ENCODE assay signal across 10 cellular contexts in genomic region chr6:34672657-34673043, GRCh38. TPM values are rescaled to one million over a fixed set of nuclear protein-coding genes. Genes with fewer than 3 reads are reported as not detected.
DNase-seq lines count a peak whose midpoint lies in the region; ATAC-seq, FAIRE-seq and TF ChIP-seq lines count a peak whose summit lies in the region.
"Had no signal": no experiment of that assay in that cellular context is flagged by ENCODE, and none has a peak within 500 bp of the region (broad histone marks: within the 10 kb centered on the region; RNA-seq: fewer than 3 reads in every experiment).

No MANE protein-coding gene starts in this region.

- H3K4me2 ChIP-seq in GM12878 (ENCODE audit: control insufficient read depth, insufficient read depth), result peak overlapping the region; percentile 67

- SMC1A ChIA-PET in GM12878 (lab: Charles Lee; ENCODE audit: uncharacterized antibody, unreplicated experiment), result interaction anchor here (1.0 to 16.2 kb wide), 12 partner anchors 8 to 216 kb away, joined by 3 to 213 read pairs (median 12); partner anchors contain the start of genes ANKS1A, ILRUN and TAF11

- H3K27me3 Mint-ChIP-seq in CD8-positive, alpha-beta memory T cell, result peaks cover 0 to 3% of the 10 kb centered on the region in 2 donors
- H3K27me3 Mint-ChIP-seq in natural killer cell treated with Interleukin-12 subunit alpha and Interleukin-12 subunit beta and Interleukin-15 and Interleukin-18, amount 100 ng/mL, for 72 hours, result no peaks in the 10 kb centered on the region
- no peaks in the 10 kb centered on the region for H3K27me3 Mint-ChIP-seq in WTC11 (ENCODE audit: low read depth)

- H3K36me3 ChIP-seq in CD8-positive, alpha-beta memory T cell (ENCODE audit: insufficient read depth, low read length), result no peaks in the 10 kb centered on the region
- H3K36me3 ChIP-seq in HUES6 (ENCODE audit: control insufficient read depth, insufficient read depth, low read length) (no peaks in the 10 kb centered on the region), GM12878 (ENCODE audit: control insufficient read depth in 2 of 2, insufficient read depth in 2 of 2, low read length in 1 of 2) (no peaks in the 10 kb centered on the region; a peak in 2 of 4 replicates)
- H3K36me3 ChIP-seq: MG63 had no signal

- no peaks in the 10 kb centered on the region for H3K27me3 ChIP-seq in CD8-positive, alpha-beta memory T cell (ENCODE audit: insufficient read depth, low read length, poor library complexity, severe bottlenecking)
- H3K27me3 ChIP-seq in HUES6 (ENCODE audit: control insufficient read depth, insufficient read depth, low read length), result no peaks in the 10 kb centered on the region
- H3K27me3 ChIP-seq in GM12878 (replicated peaks in 1 of 2; ENCODE audit: control insufficient read depth in 2 of 2, insufficient read depth in 2 of 2, low read length in 1 of 2), result no peaks in the 10 kb centered on the region
- H3K27me3 ChIP-seq: MG63 had no signal

- no peak for FAIRE-seq in GM12878 (lab: Jason Lieb, UNC)

- RAD21 ChIA-PET in GM12878 (lab: Charles Lee; ENCODE audit: unreplicated experiment), result interaction anchor here (0.7 to 7.2 kb wide), 17 partner anchors 8 to 590 kb away, joined by 3 to 183 read pairs (median 8); partner anchors contain the start of genes ANKS1A, ILRUN, SNRPC and TAF11

- ATAC-seq in GM12878 (peak; percentile 11), WTC11 (no peak)
- ATAC-seq in natural killer cell treated with Interleukin-12 subunit alpha and Interleukin-12 subunit beta and Interleukin-15 and Interleukin-18, amount 100 ng/mL, for 72 hours, result no peak

- H3K9ac ChIP-seq in HUES6 (ENCODE audit: low read length), result no peak overlapping the region
- peak overlapping the region; percentile 68 for H3K9ac ChIP-seq in GM12878 (ENCODE audit: control insufficient read depth, insufficient read depth, low read length)

- no peak for DNase-seq in CD8-positive, alpha-beta memory T cell
- DNase-seq in GM12878 (ENCODE audit: low read depth, low spot score), result no peak
- DNase-seq in natural killer cell treated with Interleukin-12 subunit alpha and Interleukin-12 subunit beta and Interleukin-15 and Interleukin-18, amount 100 ng/mL, for 72 hours (ENCODE audit: low spot score), result no peak
- DNase-seq in HCEC 1CT, result no peak
- DNase-seq in WTC11 (ENCODE audit: low spot score), result no peak
- no peak for DNase-seq in amniotic stem cell (lab: John Stamatoyannopoulos, UW)
- DNase-seq: amygdala, DND-41, MG63 had no signal

- H3K4me3 ChIP-seq in CD8-positive, alpha-beta memory T cell (ENCODE audit: low read length), result peak overlapping the region; percentile 38
- H3K4me3 ChIP-seq in HUES6 (ENCODE audit: low read depth, low read length), result no peak overlapping the region
- H3K4me3 ChIP-seq in GM12878, result peak overlapping the region; percentile 20
- H3K4me3 ChIP-seq: MG63 had no signal

- CTCF ChIA-PET in CD8-positive, alpha-beta memory T cell (lab: Charles Lee), result interaction anchor here (1.3 to 4.8 kb wide), 3 partner anchors 15 to 213 kb away, joined by 3 to 20 read pairs (median 8); partner anchors contain the start of gene ILRUN
- CTCF ChIA-PET in GM12878 (lab: Yijun Ruan, JAX) (interaction anchor here (0.7 to 4.5 kb wide), 9 partner anchors 9 to 118 kb away, joined by 3 to 56 read pairs (median 5); no protein-coding TSS in a partner anchor), WTC11 (lab: Charles Lee) (interaction anchor here (0.9 kb wide), 1 partner anchor 15 kb away, joined by 3 read pairs; no protein-coding TSS in a partner anchor)

- TF ChIP-seq CTCF in GM12878 (IDR thresholded peaks at IDR 0.05 in 2 of 3, conservative IDR thresholded peaks at IDR 0.05 in 1 of 3; ENCODE audit: control insufficient read depth in 2 of 3, extremely low read depth in 1 of 3, insufficient read depth in 1 of 3, low read depth in 3 of 3, low read length in 3 of 3), result no peak
- TF ChIP-seq CTCF in WTC11 (IDR thresholded peaks at IDR 0.05), result no peak

- TF ChIP-seq RAD21 in GM12878 (IDR thresholded peaks at IDR 0.05; ENCODE audit: insufficient read depth, low read depth, low read length), result no peak

- peaks cover 0 to 2% (median 0%) of the 10 kb centered on the region in 5 donors for H3K9me3 Mint-ChIP-seq in CD8-positive, alpha-beta memory T cell
- no peaks in the 10 kb centered on the region for H3K9me3 Mint-ChIP-seq in natural killer cell treated with Interleukin-12 subunit alpha and Interleukin-12 subunit beta and Interleukin-15 and Interleukin-18, amount 100 ng/mL, for 72 hours
- no peaks in the 10 kb centered on the region for H3K9me3 Mint-ChIP-seq in WTC11

- POLR2A ChIA-PET in CD8-positive, alpha-beta memory T cell (lab: Charles Lee), result interaction anchor here (1.7 to 4.8 kb wide), 2 partner anchors 16 to 24 kb away, joined by 7 to 29 read pairs; partner anchors contain the start of gene ILRUN
- POLR2A ChIA-PET in GM12878 (lab: Charles Lee) (interaction anchor here (0.6 to 14.8 kb wide), 12 partner anchors 9 to 1360 kb away, joined by 3 to 329 read pairs (median 6); partner anchors contain the start of genes BLTP3A, ILRUN and SNRPC), WTC11 (lab: Charles Lee) (no interaction called here)

- peaks cover 0 to 6% (median 2%) of the 10 kb centered on the region in 3 donors for H3K36me3 Mint-ChIP-seq in CD8-positive, alpha-beta memory T cell
- H3K36me3 Mint-ChIP-seq in natural killer cell treated with Interleukin-12 subunit alpha and Interleukin-12 subunit beta and Interleukin-15 and Interleukin-18, amount 100 ng/mL, for 72 hours, result no peaks in the 10 kb centered on the region
- H3K36me3 Mint-ChIP-seq in WTC11, result no peaks in the 10 kb centered on the region

- peaks cover 97% of the 10 kb centered on the region for H3K79me2 ChIP-seq in GM12878 (ENCODE audit: control insufficient read depth, insufficient read depth, low read length)

- H4K20me1 ChIP-seq in GM12878 (ENCODE audit: control insufficient read depth, insufficient read depth), result no peaks in the 10 kb centered on the region

- TF ChIP-seq EP300 in GM12878 (IDR thresholded peaks at IDR 0.05; ENCODE audit: borderline replicate concordance in 1 of 2, control insufficient read depth in 1 of 2, low read depth in 2 of 2, low read length in 2 of 2), result no peak

- peaks cover 62 to 79% (median 75%) of the 10 kb centered on the region in 3 donors for H3K4me1 Mint-ChIP-seq in CD8-positive, alpha-beta memory T cell
- H3K4me1 Mint-ChIP-seq in natural killer cell treated with Interleukin-12 subunit alpha and Interleukin-12 subunit beta and Interleukin-15 and Interleukin-18, amount 100 ng/mL, for 72 hours (ENCODE audit: low read depth in 2 of 2), result peaks cover 38 to 59% of the 10 kb centered on the region in 2 donors
- peaks cover 4% of the 10 kb centered on the region; the same call in 1 of the 2 replicates for H3K4me1 Mint-ChIP-seq in WTC11

- H3K27ac Mint-ChIP-seq in CD8-positive, alpha-beta memory T cell, result peak overlapping the region; percentile 89 to 99 (median 96)
- H3K27ac Mint-ChIP-seq in natural killer cell treated with Interleukin-12 subunit alpha and Interleukin-12 subunit beta and Interleukin-15 and Interleukin-18, amount 100 ng/mL, for 72 hours, result peak overlapping the region; percentile 78 to 92
- H3K27ac Mint-ChIP-seq in WTC11, result no peak overlapping the region; the same call in 1 of the 2 replicates

- peak overlapping the region; percentile 70 to 90 (median 82) for H3K4me3 Mint-ChIP-seq in CD8-positive, alpha-beta memory T cell
- peak overlapping the region; percentile 78 for H3K4me3 Mint-ChIP-seq in natural killer cell treated with Interleukin-12 subunit alpha and Interleukin-12 subunit beta and Interleukin-15 and Interleukin-18, amount 100 ng/mL, for 72 hours
- no peak overlapping the region for H3K4me3 Mint-ChIP-seq in WTC11

- intact Hi-C loops in GM12878 (cut with micrococcal nuclease; ENCODE audit: unreplicated experiment), result loop anchor here (1.0 to 5.0 kb wide), 4 partner anchors 10 to 120 kb away; partner anchors contain the start of genes BLTP3A and SNRPC

- peak overlapping the region; percentile 58 for H3K27ac ChIP-seq in CD8-positive, alpha-beta memory T cell (ENCODE audit: low read depth, low read length)
- H3K27ac ChIP-seq in HUES6 (ENCODE audit: low read depth, low read length) (peak overlapping the region; percentile 41; the same call in 1 of the 2 replicates), GM12878 (ENCODE audit: control insufficient read depth, insufficient read depth) (peak overlapping the region; percentile 92)

- WGBS in GM12878 (ENCODE audit: insufficient coverage, insufficient replicate concordance, low lambda C conversion rate, missing lambda C conversion rate), result 2% methylated on average over 3 of the region's 3 CpGs

- no peak for TF ChIP-seq POLR2A in GM12878 (IDR thresholded peaks at IDR 0.05; ENCODE audit: low read depth, low read length)

- no TSS peak for BruUV-seq in GM12878 (replicated peaks; lab: Mats Ljungman, UMichigan)

- H3K9me3 ChIP-seq in CD8-positive, alpha-beta memory T cell (ENCODE audit: low read length), result no peaks in the 10 kb centered on the region
- H3K9me3 ChIP-seq in HUES6 (ENCODE audit: control insufficient read depth, insufficient read depth, low read depth, low read length), result no peaks in the 10 kb centered on the region
- no peaks in the 10 kb centered on the region; the same call in 2 of the 3 replicates for H3K9me3 ChIP-seq in GM12878 (replicated peaks; ENCODE audit: control insufficient read depth, insufficient read depth, low read length)
- H3K9me3 ChIP-seq: MG63 had no signal

- peaks cover 63% of the 10 kb centered on the region for H3K4me1 ChIP-seq in CD8-positive, alpha-beta memory T cell (ENCODE audit: insufficient read depth, low read length)
- H3K4me1 ChIP-seq in HUES6 (ENCODE audit: control insufficient read depth, insufficient read depth, low read length), result peaks cover 7% of the 10 kb centered on the region; the same call in 1 of the 2 replicates
- H3K4me1 ChIP-seq in GM12878 (ENCODE audit: control insufficient read depth, insufficient read depth, low read length), result peaks cover 38% of the 10 kb centered on the region

- in situ Hi-C loops in GM12878 (cut with MboI), result loop anchor here (25.0 kb wide), 2 partner anchors 1610 to 1710 kb away; partner anchors contain the start of genes BRD2, HLA-DMA and HLA-DPA1

- no peak overlapping the region for H2AFZ ChIP-seq in GM12878 (ENCODE audit: control insufficient read depth, low read depth, low read length)

RNA-seq across cellular contexts. Expression of gene ILRUN, which starts 23.9 kb away (rescaled TPM):
- 10 to 100 TPM; 53.3 to 61.9 TPM for total RNA-seq in CD8-positive, alpha-beta memory T cell
- polyA plus RNA-seq in CD8-positive, alpha-beta memory T cell, result 18.8 TPM
- total RNA-seq in GM12878 (2013; cell fraction: nucleolus; rRNA removed), result 62.6 and 68.7 TPM in 2 replicates
- total RNA-seq in GM12878 (2014; rRNA removed) (45.5 and 47.0 TPM in 2 replicates), GM12878 (2014; rRNA removed; fragmentation: Illumina TruSeq; extraction: Trizol) (55.5 and 56.2 TPM in 2 replicates), GM12878 (2021) (83.9 and 85.0 TPM in 2 replicates), WTC11 (2021) (60.4 to 75.5 TPM (median 63.9 TPM) in 3 replicates)
- polyA plus RNA-seq in GM12878 (2011; ENCODE audit: low read depth), result 59.5 TPM
- polyA plus RNA-seq in GM12878 (2011; rRNA removed) (82.3 and 114 TPM in 2 replicates), GM12878 (2014; fragmentation: Illumina TruSeq; extraction: Trizol) (69.6 and 79.9 TPM in 2 replicates), GM12878 (2014; fragmentation: Nextera tagmentation; extraction: Ambion mirVana) (10 to 100 TPM; 21.0 to 27.2 TPM), GM12878 (2014; rRNA removed) (48.2 and 52.4 TPM in 2 replicates), GM12878 (2016; fragmentation: Nextera tagmentation; extraction: Ambion mirVana) (10 to 100 TPM; 30.2 to 34.1 TPM)
- 72.5 and 86.5 TPM in 2 replicates for polyA plus RNA-seq in GM12878 (2011; cell fraction: cytosol; rRNA removed)
- polyA plus RNA-seq in GM12878 (2011; cell fraction: nucleus; rRNA removed), result 31.9 and 38.5 TPM in 2 replicates
- 76.8 and 76.9 TPM in 2 replicates for polyA plus RNA-seq in GM12878 (2012)
- polyA minus RNA-seq in GM12878 (2011; rRNA and poly(A)+ RNA removed), result 137 and 147 TPM in 2 replicates
- polyA minus RNA-seq in GM12878 (2011; cell fraction: cytosol; rRNA and poly(A)+ RNA removed), result 47.6 and 51.2 TPM in 2 replicates
- 22.5 and 34.1 TPM in 2 replicates for polyA minus RNA-seq in GM12878 (2011; cell fraction: nucleus; rRNA and poly(A)+ RNA removed)
- 10 to 100 TPM; 68.1 to 70.0 TPM for total RNA-seq in natural killer cell treated with Interleukin-12 subunit alpha and Interleukin-12 subunit beta and Interleukin-15 and Interleukin-18, amount 100 ng/mL, for 72 hours

Comparison
In these comparisons a context has a peak if more than half of its experiments do, and no peak if none do; other contexts are left out.
1. H3K27ac ChIP-seq: peak in every context shown above with its lines; median percentile 92 in GM12878; 58 in CD8-positive, alpha-beta memory T cell; 41 in HUES6.